8 cellular contexts compared by ENCODE assay signal in the genomic region with DNA sequence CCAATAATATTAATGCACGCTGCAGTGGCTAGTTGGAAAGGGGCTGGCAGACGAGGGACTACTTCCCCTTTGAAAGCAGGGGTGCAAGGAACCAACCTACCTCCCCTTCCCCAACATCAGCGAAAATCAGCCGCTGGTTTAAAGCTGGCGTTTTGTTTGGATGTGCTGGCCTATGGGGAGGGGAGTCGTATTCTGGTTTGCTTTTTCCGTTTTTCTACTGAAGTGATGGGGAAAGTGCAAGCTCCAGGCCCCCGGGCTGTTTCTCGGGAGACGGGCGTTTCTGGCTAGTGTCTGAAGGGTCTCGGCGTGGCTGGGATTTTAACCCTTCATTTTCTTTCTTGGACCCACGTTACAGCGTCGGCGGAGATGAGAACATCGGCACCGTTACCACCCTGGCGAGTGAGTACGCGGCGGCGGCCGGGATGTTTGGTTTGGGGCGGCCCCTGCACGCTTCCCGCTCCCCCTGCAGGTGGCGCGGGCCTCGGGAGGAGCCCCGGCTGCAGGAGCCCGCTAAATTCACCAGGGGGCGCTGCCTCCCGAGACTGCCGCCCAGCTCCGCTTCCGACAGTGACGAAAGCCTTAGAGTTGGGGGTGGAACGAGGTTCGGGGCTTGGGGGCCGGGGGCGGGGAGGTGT.
DNase-seq lines count a peak whose midpoint lies in the region; ATAC-seq lines count a peak whose summit lies in the region.

No MANE protein-coding gene starts in this region.

- H3K27ac Mint-ChIP-seq in natural killer cell treated with Interleukin-12 subunit alpha and Interleukin-12 subunit beta and Interleukin-15 and Interleukin-18, amount 100 ng/mL, for 72 hours: peak overlapping the region; percentile 14 to 52

- H3K36me3 Mint-ChIP-seq in natural killer cell treated with Interleukin-12 subunit alpha and Interleukin-12 subunit beta and Interleukin-15 and Interleukin-18, amount 100 ng/mL, for 72 hours: no peaks in the 10 kb centered on the region

- H3K9me3 Mint-ChIP-seq in natural killer cell treated with Interleukin-12 subunit alpha and Interleukin-12 subunit beta and Interleukin-15 and Interleukin-18, amount 100 ng/mL, for 72 hours: no peaks in the 10 kb centered on the region

- peaks cover 3 to 4% of the 10 kb centered on the region in 2 donors for H3K4me1 Mint-ChIP-seq in natural killer cell treated with Interleukin-12 subunit alpha and Interleukin-12 subunit beta and Interleukin-15 and Interleukin-18, amount 100 ng/mL, for 72 hours (ENCODE audit: low read depth in 2 of 2)

- DNase-seq in Daoy (ENCODE audit: low read depth): peak; percentile 88
- DNase-seq in GOT3 (lab: John Stamatoyannopoulos, UW): peak; percentile 60
- peak; percentile 79 for DNase-seq in LHCN-M2 (ENCODE audit: low read depth)
- DNase-seq in RPMI7951 (ENCODE audit: low read depth): peak; percentile 78
- DNase-seq in activated T-helper 9 cell treated with anti-CD3 and anti-CD28 coated beads, Interleukin-2, amount 50 U/mL, for 16 hours (ENCODE audit: low read depth): peak; percentile 84
- peak; percentile 76 for DNase-seq in fibroblast of peridontal ligament (ENCODE audit: extremely low read depth)
- peak; percentile 89 for DNase-seq in natural killer cell treated with Interleukin-12 subunit alpha and Interleukin-12 subunit beta and Interleukin-15 and Interleukin-18, amount 100 ng/mL, for 72 hours (ENCODE audit: low spot score)
- DNase-seq in stimulated activated naive CD4-positive, alpha-beta T cell treated with Interleukin-2 at 50 U/mL for 16 hours (lab: John Stamatoyannopoulos, UW): peak; percentile 83

- H3K27me3 Mint-ChIP-seq in natural killer cell treated with Interleukin-12 subunit alpha and Interleukin-12 subunit beta and Interleukin-15 and Interleukin-18, amount 100 ng/mL, for 72 hours: peaks cover 2 to 7% of the 10 kb centered on the region in 2 donors

- H3K4me3 Mint-ChIP-seq in natural killer cell treated with Interleukin-12 subunit alpha and Interleukin-12 subunit beta and Interleukin-15 and Interleukin-18, amount 100 ng/mL, for 72 hours: peak overlapping the region; percentile 85

- peak; percentile 97 to 98 for ATAC-seq in natural killer cell treated with Interleukin-12 subunit alpha and Interleukin-12 subunit beta and Interleukin-15 and Interleukin-18, amount 100 ng/mL, for 72 hours

Comparison
In these comparisons a context has a peak if more than half of its experiments do, and no peak if none do; other contexts are left out.
1. Peak in every context shown above with its lines: DNase-seq and ATAC-seq.